Comparison of ENCODE assay signal across 9 cellular contexts in genomic region chr5:143395638-143396352, GRCh38. TPM values are rescaled to one million over a fixed set of nuclear protein-coding genes. Genes with fewer than 3 reads are reported as not detected.
DNase-seq lines count a peak whose midpoint lies in the region; ATAC-seq and TF ChIP-seq lines count a peak whose summit lies in the region.
"Had no signal": no experiment of that assay in that cellular context is flagged by ENCODE, and none has a peak within 500 bp of the region (broad histone marks: within the 10 kb centered on the region; RNA-seq: fewer than 3 reads in every experiment).

No MANE protein-coding gene starts in this region.

- no peak overlapping the region for H3K27ac ChIP-seq in SJCRH30
- H3K27ac ChIP-seq: SJSA1 had no signal

- TF ChIP-seq CTCF in astrocyte of the spinal cord (IDR thresholded peaks at IDR 0.05; ENCODE audit: low read depth, low read length), result no peak

- H3K4me3 ChIP-seq in astrocyte of the spinal cord (ENCODE audit: low read depth, low read length) (no peak overlapping the region), SJCRH30 (no peak overlapping the region)
- H3K4me3 ChIP-seq: SJSA1 had no signal

- H3K4me1 ChIP-seq in SJCRH30, result peaks cover 18% of the 10 kb centered on the region

- H3K36me3 ChIP-seq in SJCRH30, result peaks cover 18% of the 10 kb centered on the region

- in situ Hi-C loops in astrocyte of the spinal cord (cut with HindIII; ENCODE audit: low sequenced_read_pairs), result no loop called here

- ATAC-seq in GM18870 (IDR thresholded peaks at IDR 0.05; ENCODE audit: unreplicated experiment) (peak; percentile 50), HG03060 (IDR thresholded peaks at IDR 0.05; ENCODE audit: low read depth, unreplicated experiment) (peak; percentile 51), GM18909 (IDR thresholded peaks at IDR 0.05; ENCODE audit: poor library complexity, unreplicated experiment) (no peak)

- DNase-seq in astrocyte of the spinal cord (ENCODE audit: low read depth, low spot score), result peak; percentile 27
- peak; percentile 47 for DNase-seq in pons (ENCODE audit: low spot score)
- no peak for DNase-seq in SJCRH30
- DNase-seq in activated effector memory CD4-positive, alpha-beta T cell treated with Interleukin-2 at 50 U/mL for 16 hours, result no peak
- no peak for DNase-seq in D341Med (ENCODE audit: low spot score)

- no peaks in the 10 kb centered on the region for H3K9me3 ChIP-seq in SJCRH30 (replicated peaks)
- H3K9me3 ChIP-seq: SJSA1 had no signal

- no peaks in the 10 kb centered on the region for H3K27me3 ChIP-seq in SJCRH30
- H3K27me3 ChIP-seq: SJSA1 had no signal

RNA-seq across cellular contexts. Expression of gene NR3C1, which starts 7.7 kb away (rescaled TPM):
- 27.9 and 31.9 TPM in 2 replicates for total RNA-seq in SJCRH30 (2014; rRNA removed; shearing (Covaris generic))

Comparison
In these comparisons a context has a peak if more than half of its experiments do, and no peak if none do; other contexts are left out.
1. DNase-seq: peak in astrocyte of the spinal cord (single experiment) and pons (single experiment); none in SJCRH30 (0 of 2), activated effector memory CD4-positive, alpha-beta T cell treated with Interleukin-2 at 50 U/mL for 16 hours (single experiment) and D341Med (single experiment).